ENCODE assay signal across 23 cellular contexts in genomic region chr7:154973381-154973780, GRCh38.
"Had no signal": no experiment of that assay in that cellular context is flagged by ENCODE, and none has a peak within 500 bp of the region (broad histone marks: within the 10 kb centered on the region; RNA-seq: fewer than 3 reads in every experiment).

No MANE protein-coding gene starts in this region.

- H3K4me3 Mint-ChIP-seq: activated CD4-positive, alpha-beta T cell treated with anti-CD3 and anti-CD28 coated beads for 36 hours; activated CD8-positive, alpha-beta T cell treated with anti-CD3 and anti-CD28 coated beads for 36 hours; activated naive CD8-positive, alpha-beta T cell; activated T-cell treated with anti-CD3 and anti-CD28 coated beads, Interleukin-2, amount 50 U/mL, for 72 hours had no signal

- H3K4me1 ChIP-seq: adrenal gland, breast epithelium had no signal

- DNase-seq: activated CD4-positive, alpha-beta T cell treated with anti-CD3 and anti-CD28 coated beads for 36 hours; activated CD4-positive, CD25-positive, alpha-beta regulatory T cell; activated CD8-positive, alpha-beta memory T cell treated with anti-CD3 and anti-CD28 coated beads, Interleukin-2, amount 50 U/mL, for 4 hours; activated CD8-positive, alpha-beta T cell treated with anti-CD3 and anti-CD28 coated beads for 36 hours; activated effector memory CD4-positive, alpha-beta T cell treated with Interleukin-2 at 50 U/mL for 16 hours; activated naive CD4-positive, alpha-beta T cell treated with Interleukin-2 at 50 U/mL for 16 hours; activated T-cell treated with anti-CD3 and anti-CD28 coated beads, Interleukin-2, amount 50 U/mL, for 72 hours; adrenal gland; aorta; central memory CD4-positive, alpha-beta T cell; Kasumi-1; KBM-7; NCI-H1048; NCI-H146; NCI-H187 treated with DMSO at 0.1 percent for 48 hours; NCI-H2081 treated with DMSO at 0.1 percent for 48 hours; NCI-H446; NCI-H524; T-helper 1 cell had no signal

- H3K4me3 ChIP-seq: adrenal gland, breast epithelium, SK-N-MC had no signal

- H3K36me3 ChIP-seq: breast epithelium had no signal

- H3K27me3 Mint-ChIP-seq: activated CD4-positive, alpha-beta T cell treated with anti-CD3 and anti-CD28 coated beads for 36 hours; activated CD8-positive, alpha-beta T cell treated with anti-CD3 and anti-CD28 coated beads for 36 hours; activated naive CD8-positive, alpha-beta T cell had no signal

- H3K9me3 Mint-ChIP-seq: activated CD8-positive, alpha-beta T cell treated with anti-CD3 and anti-CD28 coated beads for 36 hours; activated T-cell treated with anti-CD3 and anti-CD28 coated beads, Interleukin-2, amount 50 U/mL, for 72 hours had no signal

- H3K27ac Mint-ChIP-seq: activated CD8-positive, alpha-beta T cell treated with anti-CD3 and anti-CD28 coated beads for 36 hours; activated naive CD8-positive, alpha-beta T cell; activated T-cell treated with anti-CD3 and anti-CD28 coated beads, Interleukin-2, amount 50 U/mL, for 72 hours had no signal

- ATAC-seq: activated CD4-positive, alpha-beta T cell treated with anti-CD3 and anti-CD28 coated beads for 36 hours; activated CD8-positive, alpha-beta T cell treated with anti-CD3 and anti-CD28 coated beads for 36 hours; activated T-cell treated with anti-CD3 and anti-CD28 coated beads, Interleukin-2, amount 50 U/mL, for 72 hours had no signal

- H3K27ac ChIP-seq: adrenal gland, breast epithelium, SK-N-MC, VCaP had no signal

- H3K27me3 ChIP-seq: adrenal gland, breast epithelium had no signal

- H3K9me3 ChIP-seq: adrenal gland, breast epithelium had no signal
